ENCODE assay signal across 1 cellular context in genomic region chr2:37231251-37232130, GRCh38.
A peak's percentile ranks its signal among the peaks of the same experiment; 100 is the strongest.
TF ChIP-seq lines count a peak whose summit lies in the region.

TSS of gene CEBPZ (minus strand) at chr2:37231596. CDS start at chr2:37231567, 29 bp downstream.
TSS of gene NDUFAF7 (plus strand) at chr2:37231658. CDS start at chr2:37231706, 48 bp downstream.

TF ChIP-seq in HepG2, 621 proteins besides CTCF, POLR2A, EP300 and RAD21 (continued from another document and continues in another):
- peak; percentile 78; the same call in 1 of the 2 replicates for TF ChIP-seq PRMT3 (CRISPR knock-in tag; IDR thresholded peaks at IDR 0.05; ENCODE audit: borderline replicate concordance, low read depth)
- peak; percentile 96 for TF ChIP-seq MYC (CRISPR knock-in tag; IDR thresholded peaks at IDR 0.05; ENCODE audit: borderline replicate concordance)
- TF ChIP-seq ZNF260 (CRISPR knock-in tag; IDR thresholded peaks at IDR 0.05; ENCODE audit: borderline replicate concordance, low read depth) = no peak
- TF ChIP-seq CENPX (CRISPR knock-in tag; IDR thresholded peaks at IDR 0.05) = no peak
- TF ChIP-seq BRF2 (CRISPR knock-in tag; IDR thresholded peaks at IDR 0.05) = peak; percentile 93; the same call in 1 of the 2 replicates
- TF ChIP-seq CREBL2 (CRISPR knock-in tag; IDR thresholded peaks at IDR 0.05; ENCODE audit: borderline replicate concordance) = peak; percentile 91; the same call in 1 of the 2 replicates
- 0 out of 2 replicates have a peak, but pooled peaks have one; percentile 65 for TF ChIP-seq RBAK (CRISPR knock-in tag; IDR thresholded peaks at IDR 0.05)
- peak; percentile 43; the same call in 1 of the 2 replicates for TF ChIP-seq HINFP (CRISPR knock-in tag; IDR thresholded peaks at IDR 0.05; ENCODE audit: low read depth)
- peak; percentile 25 for TF ChIP-seq ZNF83 (CRISPR knock-in tag; IDR thresholded peaks at IDR 0.05; ENCODE audit: borderline replicate concordance)
- TF ChIP-seq LCORL (IDR thresholded peaks at IDR 0.05) = no peak
- TF ChIP-seq LCORL (CRISPR knock-in tag; IDR thresholded peaks at IDR 0.05) = peak; percentile 49
- peak; percentile 63 for TF ChIP-seq NCOA2 (CRISPR knock-in tag; IDR thresholded peaks at IDR 0.05)
- TF ChIP-seq ZNF44 (CRISPR knock-in tag; IDR thresholded peaks at IDR 0.05) = peak; percentile 97
- no peak for TF ChIP-seq ZBTB3 (CRISPR knock-in tag; IDR thresholded peaks at IDR 0.05; ENCODE audit: borderline replicate concordance, low read depth)
- no peak for TF ChIP-seq IKZF1 (IDR thresholded peaks at IDR 0.05)
- peak; percentile 97; the same call in 1 of the 2 replicates for TF ChIP-seq RORA (CRISPR knock-in tag; IDR thresholded peaks at IDR 0.05)
- TF ChIP-seq NR1H2 (CRISPR knock-in tag; IDR thresholded peaks at IDR 0.05; ENCODE audit: borderline replicate concordance, low read depth) = 0 out of 2 replicates have a peak, but pooled peaks have one; percentile 72
- 0 out of 2 replicates have a peak, but pooled peaks have one; percentile 73 for TF ChIP-seq ZNF335 (CRISPR knock-in tag; IDR thresholded peaks at IDR 0.05)
- no peak for TF ChIP-seq CHD4 (IDR thresholded peaks at IDR 0.05; ENCODE audit: borderline replicate concordance, low read length)
- TF ChIP-seq MAFK (conservative IDR thresholded peaks at IDR 0.05 in 1 of 2, IDR thresholded peaks at IDR 0.05 in 1 of 2; ENCODE audit: low read length in 2 of 2) = peak in 1 of 2 experiments; percentile 16; a peak in 1 of 4 replicates
- peak; percentile 96 for TF ChIP-seq ZNF546 (CRISPR knock-in tag; conservative IDR thresholded peaks at IDR 0.05)
- peak; percentile 93; the same call in 1 of the 2 replicates for TF ChIP-seq ZNF33A (CRISPR knock-in tag; IDR thresholded peaks at IDR 0.05; ENCODE audit: borderline replicate concordance)
- TF ChIP-seq EHMT2 (IDR thresholded peaks at IDR 0.05; ENCODE audit: borderline replicate concordance, low read depth, low read length) = no peak; the same call in 1 of the 2 replicates
- 0 out of 2 replicates have a peak, but pooled peaks have one; percentile 34 for TF ChIP-seq MTF1 (CRISPR knock-in tag; IDR thresholded peaks at IDR 0.05)
- TF ChIP-seq ZKSCAN1 (IDR thresholded peaks at IDR 0.05; ENCODE audit: low read length) = no peak
- TF ChIP-seq PRPF4 (IDR thresholded peaks at IDR 0.05; ENCODE audit: low read depth, low read length, poor library complexity, severe bottlenecking) = no peak
- TF ChIP-seq MAX (IDR thresholded peaks at IDR 0.05) = peak; percentile 97
- no peak for TF ChIP-seq BATF2 (CRISPR knock-in tag; IDR thresholded peaks at IDR 0.05)
- peak; percentile 42; the same call in 1 of the 2 replicates for TF ChIP-seq TBX3 (IDR thresholded peaks at IDR 0.05; ENCODE audit: borderline replicate concordance)
- TF ChIP-seq ZBTB44 (CRISPR knock-in tag; IDR thresholded peaks at IDR 0.05) = peak; percentile 15; the same call in 1 of the 2 replicates
- no peak; the same call in 1 of the 2 replicates for TF ChIP-seq NR2F2 (IDR thresholded peaks at IDR 0.05; ENCODE audit: borderline replicate concordance, low read depth)
- TF ChIP-seq ZFY (CRISPR knock-in tag; IDR thresholded peaks at IDR 0.05) = peak; percentile 67
- 0 out of 2 replicates have a peak, but pooled peaks have one; percentile 6 for TF ChIP-seq ZNF7 (CRISPR knock-in tag; IDR thresholded peaks at IDR 0.05)
- TF ChIP-seq ZNF136 (CRISPR knock-in tag; IDR thresholded peaks at IDR 0.05; ENCODE audit: low read depth) = peak; percentile 82
- TF ChIP-seq CREB3 (CRISPR knock-in tag; IDR thresholded peaks at IDR 0.05) = peak; percentile 79
- no peak for TF ChIP-seq ZNF597 (CRISPR knock-in tag; IDR thresholded peaks at IDR 0.05)
- 0 out of 2 replicates have a peak, but pooled peaks have one; percentile 19 for TF ChIP-seq NFIC (IDR thresholded peaks at IDR 0.05; ENCODE audit: low read length)
- no peak for TF ChIP-seq SP1 (IDR thresholded peaks at IDR 0.05)
- peak; percentile 83 for TF ChIP-seq SP1 (CRISPR knock-in tag; IDR thresholded peaks at IDR 0.05)
- TF ChIP-seq AGO1 (IDR thresholded peaks at IDR 0.05; ENCODE audit: low read depth, low read length, poor library complexity, severe bottlenecking) = no peak
- TF ChIP-seq ZNF24 (IDR thresholded peaks at IDR 0.05) = no peak
- peak; percentile 44; the same call in 1 of the 2 replicates for TF ChIP-seq SP140L (CRISPR knock-in tag; IDR thresholded peaks at IDR 0.05; ENCODE audit: borderline replicate concordance)
- TF ChIP-seq THAP8 (CRISPR knock-in tag; IDR thresholded peaks at IDR 0.05; ENCODE audit: borderline replicate concordance) = peak; percentile 96; the same call in 1 of the 2 replicates
- peak; percentile 79; the same call in 1 of the 2 replicates for TF ChIP-seq ZSCAN9 (CRISPR knock-in tag; IDR thresholded peaks at IDR 0.05; ENCODE audit: borderline replicate concordance)
- TF ChIP-seq ZNF12 (CRISPR knock-in tag; IDR thresholded peaks at IDR 0.05) = 0 out of 2 replicates have a peak, but pooled peaks have one; percentile 17
- no peak for TF ChIP-seq ZNF720 (CRISPR knock-in tag; IDR thresholded peaks at IDR 0.05)
- TF ChIP-seq ZNF501 (CRISPR knock-in tag; IDR thresholded peaks at IDR 0.05) = peak; percentile 95
- TF ChIP-seq NCOR1 (IDR thresholded peaks at IDR 0.05; ENCODE audit: borderline replicate concordance, low read length) = no peak
- no peak for TF ChIP-seq DPF2 (CRISPR knock-in tag; IDR thresholded peaks at IDR 0.05; ENCODE audit: borderline replicate concordance, low read depth)
- peak; percentile 76; the same call in 1 of the 2 replicates for TF ChIP-seq SAFB2 (CRISPR knock-in tag; IDR thresholded peaks at IDR 0.05; ENCODE audit: borderline replicate concordance, low read depth)
- peak; percentile 96 for TF ChIP-seq ZHX2 (IDR thresholded peaks at IDR 0.05; ENCODE audit: low read depth)
- TF ChIP-seq ZHX2 (CRISPR knock-in tag; IDR thresholded peaks at IDR 0.05; ENCODE audit: borderline replicate concordance) = peak; percentile 84
- TF ChIP-seq ZNF101 (CRISPR knock-in tag; IDR thresholded peaks at IDR 0.05; ENCODE audit: borderline replicate concordance, low read depth) = 0 out of 2 replicates have a peak, but pooled peaks have one; percentile 10
- TF ChIP-seq CC2D1A (CRISPR knock-in tag; IDR thresholded peaks at IDR 0.05) = no peak
- TF ChIP-seq SRSF1 (optimal IDR thresholded peaks at IDR 0.05; ENCODE audit: low read depth, low read length) = peak; percentile 80
- TF ChIP-seq CHD2 (IDR thresholded peaks at IDR 0.05; ENCODE audit: low read depth, low read length) = no peak
- peak; percentile 99 for TF ChIP-seq ZNF816 (CRISPR knock-in tag; IDR thresholded peaks at IDR 0.05; ENCODE audit: borderline replicate concordance)
- TF ChIP-seq RFXAP (CRISPR knock-in tag; IDR thresholded peaks at IDR 0.05; ENCODE audit: borderline replicate concordance) = peak; percentile 35; the same call in 1 of the 2 replicates
